Comparison of ENCODE assay signal across 17 cellular contexts in genomic region chr1:61086245-61086644, GRCh38. TPM values are rescaled to one million over a fixed set of nuclear protein-coding genes. Genes with fewer than 3 reads are reported as not detected.
DNase-seq lines count a peak whose midpoint lies in the region; ATAC-seq, FAIRE-seq and TF ChIP-seq lines count a peak whose summit lies in the region.
"Had no signal": no experiment of that assay in that cellular context is flagged by ENCODE, and none has a peak within 500 bp of the region (broad histone marks: within the 10 kb centered on the region; RNA-seq: fewer than 3 reads in every experiment).

No MANE protein-coding gene starts in this region.

- H3K9ac ChIP-seq in endothelial cell of umbilical vein (replicated peaks; ENCODE audit: extremely low read depth, insufficient read depth, low read length), result no peak overlapping the region

- dilution Hi-C loops in endothelial cell of umbilical vein (cut with MboI; ENCODE audit: extremely low pct_ligation_motif_present, low sequenced_read_pairs), result no loop called here

- H3K4me1 Mint-ChIP-seq in nephron, result peaks cover 70% of the 10 kb centered on the region
- H3K4me1 Mint-ChIP-seq in type B pancreatic cell (ENCODE audit: unreplicated experiment), result peaks cover 23% of the 10 kb centered on the region
- peaks cover 17% of the 10 kb centered on the region for H3K4me1 Mint-ChIP-seq in stimulated activated memory B cell treated with anti-CD40 and anti-IgM and Interleukin-4, amounts not matched to agents 10 μg/mL and 1 μg/mL and 100 μg/mL, for 72 hours
- H3K4me1 Mint-ChIP-seq: endodermal cell had no signal

- TF ChIP-seq CTCF in endothelial cell of umbilical vein (IDR thresholded peaks at IDR 0.05; ENCODE audit: extremely low read depth in 1 of 2, insufficient read depth in 1 of 2, low read depth in 1 of 2, low read length in 2 of 2), result no peak
- TF ChIP-seq CTCF in nephron (IDR thresholded peaks at IDR 0.05; ENCODE audit: unreplicated experiment in 3 of 3), result no peak
- no peak for TF ChIP-seq CTCF in type B pancreatic cell (conservative IDR thresholded peaks at IDR 0.05)
- no peak for TF ChIP-seq CTCF in WERI-Rb-1 (IDR thresholded peaks at IDR 0.05; ENCODE audit: low read depth, low read length)

- no peaks in the 10 kb centered on the region for H3K9me3 Mint-ChIP-seq in nephron
- H3K9me3 Mint-ChIP-seq in type B pancreatic cell, result no peaks in the 10 kb centered on the region
- no peaks in the 10 kb centered on the region for H3K9me3 Mint-ChIP-seq in stimulated activated memory B cell treated with anti-CD40 and anti-IgM and Interleukin-4, amounts not matched to agents 10 μg/mL and 1 μg/mL and 100 μg/mL, for 72 hours
- H3K9me3 Mint-ChIP-seq: activated CD4-positive, alpha-beta T cell treated with anti-CD3 and anti-CD28 coated beads, Interleukin-2, amount 10 ng/mL, durations not matched to agents 24 days and 14 days; endodermal cell had no signal

- CTCF ChIA-PET in endothelial cell of umbilical vein (lab: Charles Lee), result interaction anchor here (0.9 to 2.7 kb wide), 5 partner anchors 8 to 183 kb away, joined by 3 to 9 read pairs (median 4); no protein-coding TSS in a partner anchor

- no peak overlapping the region for H3K4me3 ChIP-seq in endothelial cell of umbilical vein (replicated peaks in 1 of 3; ENCODE audit: insufficient read depth in 1 of 3, low read depth in 1 of 3, low read length in 3 of 3)
- H3K4me3 ChIP-seq in WERI-Rb-1 (ENCODE audit: low read depth, low read length), result no peak overlapping the region

- TF ChIP-seq POLR2A in endothelial cell of umbilical vein (IDR thresholded peaks at IDR 0.05; ENCODE audit: low read depth, low read length), result no peak

- no TSS peak for BruUV-seq in endothelial cell of umbilical vein (replicated peaks; lab: Mats Ljungman, UMichigan)

- peak overlapping the region; percentile 98 for H3K4me2 ChIP-seq in endothelial cell of umbilical vein (ENCODE audit: insufficient read depth, low read length)

- ATAC-seq in stimulated activated memory B cell treated with anti-CD40 and anti-IgM and Interleukin-4, amounts not matched to agents 10 μg/mL and 1 μg/mL and 100 μg/mL, for 72 hours, result no peak

- intact Hi-C loops in endothelial cell of umbilical vein (cut with micrococcal nuclease), result no loop called here

- no peaks in the 10 kb centered on the region for H3K9me1 ChIP-seq in endothelial cell of umbilical vein (replicated peaks; ENCODE audit: control insufficient read depth, extremely low read depth, insufficient read depth, low read length)

- H3K4me3 Mint-ChIP-seq in nephron (peak overlapping the region; percentile 24 to 99 (median 72)), type B pancreatic cell (peak overlapping the region; percentile 22)
- H3K4me3 Mint-ChIP-seq in stimulated activated memory B cell treated with anti-CD40 and anti-IgM and Interleukin-4, amounts not matched to agents 10 μg/mL and 1 μg/mL and 100 μg/mL, for 72 hours, result no peak overlapping the region
- H3K4me3 Mint-ChIP-seq: activated CD4-positive, alpha-beta T cell treated with anti-CD3 and anti-CD28 coated beads, Interleukin-2, amount 10 ng/mL, durations not matched to agents 24 days and 14 days; endodermal cell had no signal

- peaks cover 4% of the 10 kb centered on the region for H4K20me1 ChIP-seq in endothelial cell of umbilical vein (replicated peaks; ENCODE audit: control insufficient read depth, extremely low read depth, insufficient read depth, low read length)

- peaks cover 71% of the 10 kb centered on the region for H3K79me2 ChIP-seq in endothelial cell of umbilical vein (ENCODE audit: control insufficient read depth, insufficient read depth, low read length)

- H3K27me3 Mint-ChIP-seq in nephron (ENCODE audit: low read depth) (peaks cover 32% of the 10 kb centered on the region), type B pancreatic cell (peaks cover 62% of the 10 kb centered on the region)
- H3K27me3 Mint-ChIP-seq in stimulated activated memory B cell treated with anti-CD40 and anti-IgM and Interleukin-4, amounts not matched to agents 10 μg/mL and 1 μg/mL and 100 μg/mL, for 72 hours, result peaks cover 28% of the 10 kb centered on the region

- no peaks in the 10 kb centered on the region for H3K27me3 ChIP-seq in endothelial cell of umbilical vein (ENCODE audit: control insufficient read depth in 2 of 2, insufficient read depth in 2 of 2, low read length in 2 of 2)
- peaks cover 16% of the 10 kb centered on the region for H3K27me3 ChIP-seq in WERI-Rb-1 (ENCODE audit: insufficient read depth, low read depth, severe bottlenecking)

- no peak overlapping the region for H3K27ac ChIP-seq in endothelial cell of umbilical vein (ENCODE audit: insufficient read depth, low read depth, low read length)
- no peak overlapping the region for H3K27ac ChIP-seq in WERI-Rb-1
- H3K27ac ChIP-seq: 22Rv1 had no signal

- no peak for FAIRE-seq in endothelial cell of umbilical vein (lab: Jason Lieb, UNC)

- peaks cover 22% of the 10 kb centered on the region for H3K4me1 ChIP-seq in endothelial cell of umbilical vein (ENCODE audit: control insufficient read depth, extremely low read depth, insufficient read depth, low read length)

- DNase-seq in DMS79 treated with DMSO at 0.1 percent for 48 hours (lab: John Stamatoyannopoulos, UW) (peak; percentile 45), DMS79 (lab: John Stamatoyannopoulos, UW) (no peak), endothelial cell of umbilical vein (ENCODE audit: low read depth, low spot score) (peak; percentile 24), type B pancreatic cell (ENCODE audit: extremely low spot score, unreplicated experiment) (no peak), NCI-H2196 treated with DMSO at 0.1 percent for 48 hours (lab: John Stamatoyannopoulos, UW; ENCODE audit: unreplicated experiment) (no peak), WERI-Rb-1 (no peak)
- DNase-seq: activated CD4-positive, alpha-beta T cell treated with anti-CD3 and anti-CD28 coated beads, Interleukin-2, amount 10 ng/mL, durations not matched to agents 24 days and 14 days; activated naive CD4-positive, alpha-beta T cell treated with anti-CD3 and anti-CD28 coated beads, Interleukin-2, amount 50 U/mL, for 16 hours; caudate nucleus; endodermal cell; NCI-H1092; NCI-H2227 treated with DMSO at 0.1 percent for 48 hours; stimulated activated naive CD4-positive, alpha-beta T cell treated with Interleukin-2 at 50 U/mL for 16 hours; T1000 had no signal

- H3K36me3 Mint-ChIP-seq in nephron (ENCODE audit: low read depth) (peaks cover 39% of the 10 kb centered on the region), type B pancreatic cell (peaks cover 23% of the 10 kb centered on the region)
- no peaks in the 10 kb centered on the region for H3K36me3 Mint-ChIP-seq in stimulated activated memory B cell treated with anti-CD40 and anti-IgM and Interleukin-4, amounts not matched to agents 10 μg/mL and 1 μg/mL and 100 μg/mL, for 72 hours

- no peak overlapping the region for H2AFZ ChIP-seq in endothelial cell of umbilical vein (ENCODE audit: low read depth, low read length)

- POLR2A ChIA-PET in endothelial cell of umbilical vein (lab: Charles Lee), result no interaction called here

- peak overlapping the region in 2 of 3 experiments; percentile 79 to 99 for H3K27ac Mint-ChIP-seq in nephron
- H3K27ac Mint-ChIP-seq in type B pancreatic cell, result no peak overlapping the region
- no peak overlapping the region for H3K27ac Mint-ChIP-seq in stimulated activated memory B cell treated with anti-CD40 and anti-IgM and Interleukin-4, amounts not matched to agents 10 μg/mL and 1 μg/mL and 100 μg/mL, for 72 hours
- H3K27ac Mint-ChIP-seq: activated CD4-positive, alpha-beta T cell treated with anti-CD3 and anti-CD28 coated beads, Interleukin-2, amount 10 ng/mL, durations not matched to agents 24 days and 14 days; endodermal cell had no signal

- H3K9me3 ChIP-seq in endothelial cell of umbilical vein (replicated peaks; ENCODE audit: control insufficient read depth, insufficient read depth, low read length) (no peaks in the 10 kb centered on the region), WERI-Rb-1 (ENCODE audit: severe bottlenecking) (no peaks in the 10 kb centered on the region)

- peaks cover 3 to 5% of the 10 kb centered on the region in 2 experiments for H3K36me3 ChIP-seq in endothelial cell of umbilical vein (ENCODE audit: control insufficient read depth in 2 of 2, extremely low read depth in 1 of 2, insufficient read depth in 2 of 2, low read length in 2 of 2)
- H3K36me3 ChIP-seq in WERI-Rb-1, result no peaks in the 10 kb centered on the region

TF ChIP-seq in endothelial cell of umbilical vein, 7 proteins besides CTCF, POLR2A, EP300 and RAD21:
- no peak for TF ChIP-seq FOS (IDR thresholded peaks at IDR 0.05; ENCODE audit: borderline replicate concordance, insufficient read depth, low read length)
- no peak for TF ChIP-seq EZH2 (IDR thresholded peaks at IDR 0.05; ENCODE audit: borderline replicate concordance, low read depth, low read length, severe bottlenecking)
- no peak for TF ChIP-seq GATA2 (IDR thresholded peaks at IDR 0.05; ENCODE audit: insufficient read depth, insufficient read length, low read depth, low read length)
- TF ChIP-seq MYC (IDR thresholded peaks at IDR 0.05; ENCODE audit: low read depth, low read length), result no peak
- no peak for TF ChIP-seq MAX (IDR thresholded peaks at IDR 0.05; ENCODE audit: insufficient read depth, insufficient read length)
- no peak for TF ChIP-seq POLR2AphosphoS5 (IDR thresholded peaks at IDR 0.05; ENCODE audit: insufficient read depth, low read depth, low read length)
- no peak for TF ChIP-seq JUN (IDR thresholded peaks at IDR 0.05; ENCODE audit: borderline replicate concordance, insufficient read depth, insufficient read length, low read depth)
TF ChIP-seq in endothelial cell of umbilical vein: peak in this region for 0.

RNA-seq across cellular contexts. Expression of gene NFIA, which starts 3.9 kb away (rescaled TPM):
- total RNA-seq in endothelial cell of umbilical vein (41.3 and 47.0 TPM in 2 replicates), type B pancreatic cell (ENCODE audit: low replicate concordance) (10.5 and 49.4 TPM in 2 replicates)
- polyA plus RNA-seq in endothelial cell of umbilical vein, result 25.5 and 31.2 TPM in 2 replicates
- polyA plus RNA-seq in endothelial cell of umbilical vein (2011; cell fraction: cytosol; rRNA removed), result 15.5 and 15.8 TPM in 2 replicates
- polyA plus RNA-seq in endothelial cell of umbilical vein (2011; cell fraction: nucleus; rRNA removed), result 23.4 and 25.6 TPM in 2 replicates
- 11.7 and 12.9 TPM in 2 replicates for polyA plus RNA-seq in endothelial cell of umbilical vein (2012)
- 85.6 and 92.4 TPM in 2 replicates for polyA minus RNA-seq in endothelial cell of umbilical vein
- 32.8 TPM for polyA minus RNA-seq in endothelial cell of umbilical vein (2011; cell fraction: cytosol; rRNA and poly(A)+ RNA removed)
- 103 and 113 TPM in 2 replicates for polyA minus RNA-seq in endothelial cell of umbilical vein (2011; cell fraction: nucleus; rRNA and poly(A)+ RNA removed)

Comparison
In these comparisons a context has a peak if more than half of its experiments do, and no peak if none do; other contexts are left out.
1. DNase-seq: peak in DMS79 treated with DMSO at 0.1 percent for 48 hours (single experiment) and endothelial cell of umbilical vein (single experiment); none in DMS79 (single experiment), type B pancreatic cell (single experiment), NCI-H2196 treated with DMSO at 0.1 percent for 48 hours (single experiment) and WERI-Rb-1 (single experiment).
2. H3K27ac Mint-ChIP-seq: peak in nephron (2 of 3); none in type B pancreatic cell (single experiment) and stimulated activated memory B cell treated with anti-CD40 and anti-IgM and Interleukin-4, amounts not matched to agents 10 μg/mL and 1 μg/mL and 100 μg/mL, for 72 hours (single experiment).